26 cellular contexts compared by ENCODE assay signal in the genomic region with DNA sequence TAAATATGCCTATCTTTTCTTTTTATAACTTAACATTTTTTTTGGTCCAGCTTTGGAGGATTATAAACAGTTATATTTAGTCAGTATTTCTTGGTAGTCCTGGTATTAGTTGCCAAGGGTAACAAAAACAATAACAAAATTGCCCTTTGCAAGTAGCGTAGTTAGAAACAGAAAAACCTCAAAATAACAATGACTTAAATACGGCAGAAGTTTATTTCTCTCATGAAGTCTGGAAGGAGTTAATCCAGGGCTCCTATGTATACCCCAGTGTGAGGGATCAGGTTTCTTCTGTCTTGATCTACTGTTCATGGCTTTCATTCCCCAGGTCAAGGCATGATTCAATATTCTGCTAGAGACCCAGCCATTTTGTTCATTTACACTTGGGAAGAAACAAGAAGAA. TPM values are rescaled to one million over a fixed set of nuclear protein-coding genes. Genes with fewer than 3 reads are reported as not detected.
DNase-seq lines count a peak whose midpoint lies in the region; ATAC-seq and TF ChIP-seq lines count a peak whose summit lies in the region.
"Had no signal": no experiment of that assay in that cellular context is flagged by ENCODE, and none has a peak within 500 bp of the region (broad histone marks: within the 10 kb centered on the region; RNA-seq: fewer than 3 reads in every experiment).

No MANE protein-coding gene starts in this region.

- H3K4me3 ChIP-seq in AG10803 (ENCODE audit: low read length), result no peak overlapping the region
- no peak overlapping the region for H3K4me3 ChIP-seq in naive thymus-derived CD4-positive, alpha-beta T cell (ENCODE audit: low read length)
- H3K4me3 ChIP-seq: GM12878, heart right ventricle, prostate gland, uterus had no signal

- H3K36me3 ChIP-seq in naive thymus-derived CD4-positive, alpha-beta T cell (ENCODE audit: control insufficient read depth in 2 of 3, insufficient read depth in 3 of 3, low read length in 3 of 3), result no peaks in the 10 kb centered on the region
- H3K36me3 ChIP-seq: heart right ventricle, prostate gland, uterus had no signal

- H3K4me3 Mint-ChIP-seq in naive thymus-derived CD4-positive, alpha-beta T cell, result no peak overlapping the region
- H3K4me3 Mint-ChIP-seq: activated CD4-positive, alpha-beta T cell treated with anti-CD3 and anti-CD28 coated beads, Interleukin-2, amount 10 ng/mL, durations not matched to agents 7 days and 5 days; CD4-positive, CD25-positive, alpha-beta regulatory T cell; central memory CD8-positive, alpha-beta T cell; nephron had no signal

- no peaks in the 10 kb centered on the region for H3K27me3 ChIP-seq in naive thymus-derived CD4-positive, alpha-beta T cell (ENCODE audit: control insufficient read depth in 2 of 2, insufficient read depth in 2 of 2, low read length in 2 of 2)
- H3K27me3 ChIP-seq: heart right ventricle, uterus had no signal

- H3K4me1 ChIP-seq in naive thymus-derived CD4-positive, alpha-beta T cell (ENCODE audit: control insufficient read depth in 2 of 2, insufficient read depth in 2 of 2, low read length in 2 of 2), result no peaks in the 10 kb centered on the region
- H3K4me1 ChIP-seq: prostate gland had no signal

- CTCF ChIA-PET in naive thymus-derived CD4-positive, alpha-beta T cell (lab: Charles Lee), result no interaction called here

- H3K4me1 Mint-ChIP-seq in naive thymus-derived CD4-positive, alpha-beta T cell, result no peaks in the 10 kb centered on the region
- H3K4me1 Mint-ChIP-seq: activated CD4-positive, alpha-beta T cell treated with anti-CD3 and anti-CD28 coated beads, Interleukin-2, amount 10 ng/mL, durations not matched to agents 7 days and 5 days; central memory CD8-positive, alpha-beta T cell; nephron had no signal

- POLR2A ChIA-PET in naive thymus-derived CD4-positive, alpha-beta T cell (lab: Charles Lee), result no interaction called here

- TF ChIP-seq CTCF in AG10803 (conservative IDR thresholded peaks at IDR 0.05; ENCODE audit: low read length), result no peak

- H3K9me3 ChIP-seq in naive thymus-derived CD4-positive, alpha-beta T cell (ENCODE audit: control insufficient read depth in 2 of 3, low read length in 3 of 3), result no peaks in the 10 kb centered on the region
- H3K9me3 ChIP-seq: heart right ventricle, prostate gland, uterus had no signal

- ATAC-seq in naive thymus-derived CD4-positive, alpha-beta T cell, result no peak
- no peak for ATAC-seq in GM19324 (IDR thresholded peaks at IDR 0.05; ENCODE audit: low FRiP score, unreplicated experiment)
- ATAC-seq: esophagus mucosa, GM12878 had no signal

- H3K27me3 Mint-ChIP-seq in naive thymus-derived CD4-positive, alpha-beta T cell, result peaks cover 10 to 29% (median 18%) of the 10 kb centered on the region in 5 donors

- peaks cover 0 to 2% (median 0%) of the 10 kb centered on the region in 11 donors for H3K9me3 Mint-ChIP-seq in naive thymus-derived CD4-positive, alpha-beta T cell
- H3K9me3 Mint-ChIP-seq: activated CD4-positive, alpha-beta T cell treated with anti-CD3 and anti-CD28 coated beads, Interleukin-2, amount 10 ng/mL, durations not matched to agents 7 days and 5 days; central memory CD8-positive, alpha-beta T cell; nephron had no signal

- H3K27ac Mint-ChIP-seq in naive thymus-derived CD4-positive, alpha-beta T cell, result no peak overlapping the region
- H3K27ac Mint-ChIP-seq: activated CD4-positive, alpha-beta T cell treated with anti-CD3 and anti-CD28 coated beads, Interleukin-2, amount 10 ng/mL, durations not matched to agents 7 days and 5 days; CD4-positive, CD25-positive, alpha-beta regulatory T cell; nephron had no signal

- H3K27ac ChIP-seq in naive thymus-derived CD4-positive, alpha-beta T cell (ENCODE audit: low read depth, low read length), result no peak overlapping the region
- H3K27ac ChIP-seq: prostate gland, uterus had no signal

- intact Hi-C loops in naive thymus-derived CD4-positive, alpha-beta T cell (cut with micrococcal nuclease), result no loop called here

- DNase-seq in AG10803 (ENCODE audit: low read depth), result peak; percentile 21
- peak; percentile 66 for DNase-seq in LHCN-M2 (ENCODE audit: low read depth)
- DNase-seq in fibroblast of gingiva (ENCODE audit: low read depth), result peak; percentile 10
- DNase-seq in myocyte (ENCODE audit: low read depth), result peak; percentile 58
- no peak for DNase-seq in naive thymus-derived CD4-positive, alpha-beta T cell
- DNase-seq in activated T-cell treated with anti-CD3 and anti-CD28 coated beads for 4 hours, result no peak
- DNase-seq in NCI-H1436 treated with DMSO at 0.1 percent for 48 hours (lab: John Stamatoyannopoulos, UW), result no peak
- DNase-seq: ACHN; activated CD4-positive, alpha-beta T cell treated with anti-CD3 and anti-CD28 coated beads, Interleukin-2, amount 10 ng/mL, durations not matched to agents 7 days and 5 days; activated effector memory CD4-positive, alpha-beta T cell treated with anti-CD3 and anti-CD28 coated beads, Interleukin-2, amount 50 U/mL, for 16 hours; CD4-positive, CD25-positive, alpha-beta regulatory T cell; H7; heart right ventricle; islet precursor cell; NCI-H226; NK-92 treated with Interleukin-12 subunit alpha and Interleukin-12 subunit beta, amount 100 ng/mL, for 24 hours; RPMI8226; stimulated activated CD4-positive, alpha-beta T cell treated with anti-CD3 and anti-CD28 coated beads, Interleukin-4, amount 100 ng/mL, for 24 hours; uterus had no signal

- H3K36me3 Mint-ChIP-seq in naive thymus-derived CD4-positive, alpha-beta T cell, result no peaks in the 10 kb centered on the region

RNA-seq across cellular contexts. Expression of gene MYH15, which starts 14.2 kb away (rescaled TPM):
- 5.2 and 5.6 TPM in 2 replicates for total RNA-seq in LHCN-M2 (2014; rRNA removed)
- 0.22 TPM for polyA plus RNA-seq in LHCN-M2 (2012)
- total RNA-seq in myocyte, result 0.19 and 0.42 TPM in 2 replicates
- polyA plus RNA-seq in myocyte (2012), result 0.19 TPM
- total RNA-seq in naive thymus-derived CD4-positive, alpha-beta T cell, result under 1 TPM in 4 of 5 experiments, not detected in 1; 0.05 to 0.29 (median 0.10) TPM
- polyA plus RNA-seq in naive thymus-derived CD4-positive, alpha-beta T cell, result not detected
- total RNA-seq: subcutaneous adipose tissue had no signal

Comparison
In these comparisons a context has a peak if more than half of its experiments do, and no peak if none do; other contexts are left out.
1. DNase-seq: peak in AG10803 (single experiment), LHCN-M2 (single experiment), fibroblast of gingiva (single experiment) and myocyte (single experiment); none in naive thymus-derived CD4-positive, alpha-beta T cell (0 of 9), activated T-cell treated with anti-CD3 and anti-CD28 coated beads for 4 hours (single experiment) and NCI-H1436 treated with DMSO at 0.1 percent for 48 hours (single experiment).